ENCODE assay signal across 13 cellular contexts in the genomic region with DNA sequence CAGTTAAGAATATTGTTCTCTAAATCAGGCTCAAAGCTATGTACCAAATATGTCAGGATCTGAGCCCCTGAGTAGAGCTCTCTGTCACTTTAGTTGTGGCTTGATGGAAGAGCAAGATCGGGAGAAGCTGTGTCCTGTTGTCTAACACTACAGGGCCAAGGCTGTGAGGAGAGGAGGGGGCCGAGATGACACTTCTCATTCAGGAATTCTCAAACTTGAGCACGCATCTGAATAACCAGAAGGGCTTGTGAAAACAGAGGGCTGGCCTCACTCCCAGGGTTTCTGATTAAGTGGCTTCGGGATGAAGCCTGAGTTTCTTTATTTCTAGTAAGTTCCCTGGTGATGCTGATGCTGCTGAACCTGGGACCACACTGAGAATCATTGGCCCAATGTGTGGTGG.
DNase-seq lines count a peak whose midpoint lies in the region; ATAC-seq and TF ChIP-seq lines count a peak whose summit lies in the region.
"Had no signal": no experiment of that assay in that cellular context is flagged by ENCODE, and none has a peak within 500 bp of the region (broad histone marks: within the 10 kb centered on the region; RNA-seq: fewer than 3 reads in every experiment).

No MANE protein-coding gene starts in this region.

- H3K9me3 ChIP-seq in tibial artery = no peaks in the 10 kb centered on the region
- H3K9me3 ChIP-seq: BLaER1 had no signal

- H3K27me3 ChIP-seq in H7 (ENCODE audit: control insufficient read depth, insufficient read depth, low read length) = no peaks in the 10 kb centered on the region
- no peaks in the 10 kb centered on the region for H3K27me3 ChIP-seq in tibial artery
- H3K27me3 ChIP-seq: BLaER1 had no signal

- no peak overlapping the region for H3K27ac Mint-ChIP-seq in stimulated activated memory B cell treated with anti-CD40 and anti-IgM and Interleukin-4, amounts not matched to agents 10 μg/mL and 1 μg/mL and 100 μg/mL, for 72 hours

- H3K36me3 Mint-ChIP-seq in stimulated activated memory B cell treated with anti-CD40 and anti-IgM and Interleukin-4, amounts not matched to agents 10 μg/mL and 1 μg/mL and 100 μg/mL, for 72 hours = no peaks in the 10 kb centered on the region
- H3K36me3 Mint-ChIP-seq: CD8-positive, alpha-beta memory T cell had no signal

- H3K4me3 ChIP-seq in H7 (ENCODE audit: insufficient read depth, low read depth, low read length) (no peak overlapping the region), tibial artery (no peak overlapping the region)
- H3K4me3 ChIP-seq: BLaER1 had no signal

- no peak for TF ChIP-seq CTCF in tibial artery (IDR thresholded peaks at IDR 0.05)

- H3K4me3 Mint-ChIP-seq in stimulated activated memory B cell treated with anti-CD40 and anti-IgM and Interleukin-4, amounts not matched to agents 10 μg/mL and 1 μg/mL and 100 μg/mL, for 72 hours = no peak overlapping the region
- H3K4me3 Mint-ChIP-seq: CD8-positive, alpha-beta memory T cell had no signal

- peak; percentile 27 for ATAC-seq in stimulated activated memory B cell treated with anti-CD40 and anti-IgM and Interleukin-4, amounts not matched to agents 10 μg/mL and 1 μg/mL and 100 μg/mL, for 72 hours

- H3K27me3 Mint-ChIP-seq in stimulated activated memory B cell treated with anti-CD40 and anti-IgM and Interleukin-4, amounts not matched to agents 10 μg/mL and 1 μg/mL and 100 μg/mL, for 72 hours = peaks cover 24% of the 10 kb centered on the region

- no peaks in the 10 kb centered on the region for H3K4me1 ChIP-seq in tibial artery
- H3K4me1 ChIP-seq: BLaER1 had no signal

- H3K9me3 Mint-ChIP-seq in stimulated activated memory B cell treated with anti-CD40 and anti-IgM and Interleukin-4, amounts not matched to agents 10 μg/mL and 1 μg/mL and 100 μg/mL, for 72 hours = no peaks in the 10 kb centered on the region

- intact Hi-C loops in tibial artery (cut with DNase I; ENCODE audit: low total_unique reads) = no loop called here

- H3K27ac ChIP-seq in tibial artery = no peak overlapping the region
- H3K27ac ChIP-seq: BLaER1 had no signal

- H3K36me3 ChIP-seq in H7 (replicated peaks; ENCODE audit: control insufficient read depth, insufficient read depth, low read length) (no peaks in the 10 kb centered on the region), tibial artery (no peaks in the 10 kb centered on the region)
- H3K36me3 ChIP-seq: BLaER1 had no signal

- peak; percentile 12 for DNase-seq in H7
- peak; percentile 44 for DNase-seq in astrocyte of the hippocampus (ENCODE audit: low read depth, low spot score)
- peak; percentile 26 for DNase-seq in iPS-NIHi7 (ENCODE audit: extremely low spot score)
- no peak for DNase-seq in stimulated activated CD4-positive, alpha-beta T cell treated with anti-CD3 and anti-CD28 coated beads, Interleukin-4, amount 100 ng/mL, for 4 hours
- no peak for DNase-seq in NCI-H1417 treated with DMSO at 0.1 percent for 48 hours (lab: John Stamatoyannopoulos, UW)
- no peak for DNase-seq in tibial artery
- DNase-seq: 8988T; AML-193; CD8-positive, alpha-beta memory T cell; DMS53; GF-D8 had no signal

- H3K4me1 Mint-ChIP-seq in stimulated activated memory B cell treated with anti-CD40 and anti-IgM and Interleukin-4, amounts not matched to agents 10 μg/mL and 1 μg/mL and 100 μg/mL, for 72 hours = no peaks in the 10 kb centered on the region
- H3K4me1 Mint-ChIP-seq: CD8-positive, alpha-beta memory T cell had no signal

Comparison
In these comparisons a context has a peak if more than half of its experiments do, and no peak if none do; other contexts are left out.
1. DNase-seq: peak in H7 (single experiment), astrocyte of the hippocampus (single experiment) and iPS-NIHi7 (single experiment); none in stimulated activated CD4-positive, alpha-beta T cell treated with anti-CD3 and anti-CD28 coated beads, Interleukin-4, amount 100 ng/mL, for 4 hours (0 of 2), NCI-H1417 treated with DMSO at 0.1 percent for 48 hours (single experiment) and tibial artery (0 of 2).